ENCODE assay signal across 20 cellular contexts in genomic region chr12:132335179-132335756, GRCh38. TPM values are rescaled to one million over a fixed set of nuclear protein-coding genes. Genes with fewer than 3 reads are reported as not detected.
"Had no signal": no experiment of that assay in that cellular context is flagged by ENCODE, and none has a peak within 500 bp of the region (broad histone marks: within the 10 kb centered on the region; RNA-seq: fewer than 3 reads in every experiment).

No MANE protein-coding gene starts in this region.

- H3K4me3 ChIP-seq: coronary artery, heart left ventricle, ovary, right atrium auricular region, stomach, thoracic aorta, transverse colon, uterus had no signal

- H3K36me3 ChIP-seq: heart left ventricle, ovary, right atrium auricular region, stomach, thoracic aorta, transverse colon, uterus had no signal

- H3K4me3 Mint-ChIP-seq: naive thymus-derived CD4-positive, alpha-beta T cell; nephron progenitor cell had no signal

- H3K4me1 ChIP-seq: right atrium auricular region, transverse colon, uterus had no signal

- H3K27me3 ChIP-seq: ovary had no signal

- H3K27ac Mint-ChIP-seq: naive thymus-derived CD4-positive, alpha-beta T cell; nephron progenitor cell had no signal

- H3K9me3 ChIP-seq: ovary, right atrium auricular region, thoracic aorta, transverse colon had no signal

- FAIRE-seq: frontal cortex, small intestine had no signal

- H3K27ac ChIP-seq: coronary artery, heart left ventricle, ovary, right atrium auricular region, stomach, thoracic aorta, transverse colon, uterus had no signal

- DNase-seq: effector CD8-positive, alpha-beta T cell; heart left ventricle; hippocampal formation; kidney glomerular epithelial cell; naive thymus-derived CD4-positive, alpha-beta T cell; nephron progenitor cell; ovary; small intestine; stimulated activated CD4-positive, alpha-beta T cell treated with anti-CD3 and anti-CD28 coated beads, Interleukin-12 subunit alpha, Interleukin-12 subunit beta, amount 100 ng/mL, for 4 hours; stimulated activated naive CD4-positive, alpha-beta T cell; stomach; transverse colon; uterus had no signal

RNA-seq across cellular contexts. Expression of gene GALNT9, which starts 5.9 kb away (rescaled TPM):
- total RNA-seq: esophagus mucosa; mesenteric fat pad; naive thymus-derived CD4-positive, alpha-beta T cell; posterior vena cava had no signal
- polyA plus RNA-seq: heart left ventricle; naive thymus-derived CD4-positive, alpha-beta T cell had no signal
